8 cellular contexts compared by ENCODE assay signal in genomic region chr15:72229076-72229946, GRCh38. TPM values are rescaled to one million over a fixed set of nuclear protein-coding genes. Genes with fewer than 3 reads are reported as not detected.
DNase-seq lines count a peak whose midpoint lies in the region; ATAC-seq lines count a peak whose summit lies in the region.

No MANE protein-coding gene starts in this region.

- no peaks in the 10 kb centered on the region for H3K27me3 Mint-ChIP-seq in T-helper 17 cell

- 6% methylated on average over 18 of the region's 25 CpGs for WGBS in mesenchymal stem cell

- H4K91ac ChIP-seq in mesenchymal stem cell (ENCODE audit: low read length), result no peak overlapping the region

- H3K9ac ChIP-seq in mesenchymal stem cell (ENCODE audit: low read length), result peak overlapping the region; percentile 99

- H3K27ac ChIP-seq in caudate nucleus (ENCODE audit: low read depth, low read length) (peak overlapping the region; percentile 96), mesenchymal stem cell (ENCODE audit: low read length, poor library complexity, severe bottlenecking) (peak overlapping the region; percentile 98), substantia nigra (ENCODE audit: low read depth, low read length, poor library complexity, severe bottlenecking) (peak overlapping the region; percentile 87)

- H3K4ac ChIP-seq in mesenchymal stem cell (ENCODE audit: low read depth in 1 of 2, low read length in 2 of 2), result peak overlapping the region in 1 of 2 experiments; percentile 97

- H3K4me1 ChIP-seq in mesenchymal stem cell (ENCODE audit: control insufficient read depth, insufficient read depth, low read depth, low read length), result peaks cover 15% of the 10 kb centered on the region

- H2AK5ac ChIP-seq in mesenchymal stem cell (ENCODE audit: low read length, severe bottlenecking), result peak overlapping the region; percentile 5

- DNase-seq in NCI-H524 (lab: John Stamatoyannopoulos, UW) (peak; percentile 31 to 57), NCI-H524 treated with DMSO at 0.1 percent for 48 hours (lab: John Stamatoyannopoulos, UW) (no peak), T-helper 17 cell (peak; percentile 15 to 44 (median 22)), caudate nucleus (lab: John Stamatoyannopoulos, UW) (peak in 2 of 61 donors; percentile 18 to 53), mesenchymal stem cell (peak; percentile 70), substantia nigra (lab: John Stamatoyannopoulos, UW) (no peak), NCI-H510A (lab: John Stamatoyannopoulos, UW) (no peak), inferior parietal cortex (ENCODE audit: extremely low spot score) (no peak)

- peak overlapping the region; percentile 99 for H3K4me3 Mint-ChIP-seq in T-helper 17 cell

- no peak overlapping the region for H4K8ac ChIP-seq in mesenchymal stem cell (ENCODE audit: low read length)

- H2BK15ac ChIP-seq in mesenchymal stem cell (ENCODE audit: low read depth, poor library complexity, severe bottlenecking), result no peak overlapping the region

- H3K14ac ChIP-seq in mesenchymal stem cell (ENCODE audit: low read length in 2 of 2), result peak overlapping the region in 1 of 2 experiments; percentile 96

- H2BK5ac ChIP-seq in mesenchymal stem cell (ENCODE audit: low read depth, low read length, poor library complexity, severe bottlenecking), result peak overlapping the region; percentile 95

- H2AFZ ChIP-seq in mesenchymal stem cell (ENCODE audit: low read depth, low read length), result no peak overlapping the region

- no peaks in the 10 kb centered on the region for H3K27me3 ChIP-seq in mesenchymal stem cell (ENCODE audit: control insufficient read depth in 1 of 2, insufficient read depth in 1 of 2, low read length in 2 of 2)

- peak overlapping the region; percentile 100 for H3K27ac Mint-ChIP-seq in T-helper 17 cell

- peak overlapping the region in 1 of 2 experiments; percentile 99 for H3K23ac ChIP-seq in mesenchymal stem cell (ENCODE audit: low read length in 2 of 2)

- peaks cover 7% of the 10 kb centered on the region for H3K79me1 ChIP-seq in mesenchymal stem cell (replicated peaks; ENCODE audit: low read length, poor library complexity, severe bottlenecking)

- ATAC-seq in T-helper 17 cell, result peak; percentile 6

- H3K9me3 ChIP-seq in T-helper 17 cell (ENCODE audit: control insufficient read depth, low read length, poor library complexity, severe bottlenecking), result no peaks in the 10 kb centered on the region
- H3K9me3 ChIP-seq in mesenchymal stem cell (ENCODE audit: control insufficient read depth, low read length), result no peaks in the 10 kb centered on the region

- H3K36me3 Mint-ChIP-seq in T-helper 17 cell (ENCODE audit: low read depth), result peaks cover 3% of the 10 kb centered on the region

- peaks cover 4 to 13% of the 10 kb centered on the region in 2 experiments for H3K36me3 ChIP-seq in mesenchymal stem cell (ENCODE audit: control insufficient read depth in 1 of 2, insufficient read depth in 2 of 2, low read depth in 1 of 2, low read length in 2 of 2)

- H3K18ac ChIP-seq in mesenchymal stem cell (ENCODE audit: low read depth in 1 of 2, low read length in 2 of 2), result peak overlapping the region; percentile 93 to 94

- peak overlapping the region; percentile 98 for H2BK120ac ChIP-seq in mesenchymal stem cell (ENCODE audit: low read depth, low read length)

- H2BK12ac ChIP-seq in mesenchymal stem cell (ENCODE audit: low read length in 2 of 2), result peak overlapping the region in 1 of 2 experiments; percentile 57

- H3K4me1 Mint-ChIP-seq in T-helper 17 cell, result peaks cover 51% of the 10 kb centered on the region

- peak overlapping the region; percentile 80 for H3K4me2 ChIP-seq in mesenchymal stem cell (ENCODE audit: low read length, poor library complexity, severe bottlenecking)

- peak overlapping the region; percentile 91 to 98 for H3K4me3 ChIP-seq in mesenchymal stem cell (ENCODE audit: insufficient read depth in 1 of 2, low read depth in 1 of 2, low read length in 2 of 2)

RNA-seq across cellular contexts. Expression of gene PKM, which starts 1.7 kb away (rescaled TPM):
- total RNA-seq in T-helper 17 cell, result 100 to 1,000 TPM; 343 to 428 TPM
- polyA plus RNA-seq in mesenchymal stem cell (2013, experiment 1 of 2), result 999 TPM
- polyA plus RNA-seq in mesenchymal stem cell (2013, experiment 2 of 2), result 982 TPM

RNA-seq across cellular contexts. Expression of gene GRAMD2A, which starts 31.7 kb away (rescaled TPM):
- not detected for total RNA-seq in T-helper 17 cell
- not detected for polyA plus RNA-seq in mesenchymal stem cell (2013, experiment 1 of 2)
- 0.07 TPM for polyA plus RNA-seq in mesenchymal stem cell (2013, experiment 2 of 2)

RNA-seq across cellular contexts. Expression of gene PARP6, which starts 43.0 kb away (rescaled TPM):
- total RNA-seq in T-helper 17 cell, result 100 to 1,000 TPM; 109 to 112 TPM
- 35.6 TPM for polyA plus RNA-seq in mesenchymal stem cell (2013, experiment 1 of 2)
- 36.7 TPM for polyA plus RNA-seq in mesenchymal stem cell (2013, experiment 2 of 2)

Comparison
In these comparisons a context has a peak if more than half of its experiments do, and no peak if none do; other contexts are left out.
1. DNase-seq: peak in NCI-H524 (2 of 2), T-helper 17 cell (3 of 3) and mesenchymal stem cell (single experiment); none in NCI-H524 treated with DMSO at 0.1 percent for 48 hours (single experiment), substantia nigra (0 of 49), NCI-H510A (single experiment) and inferior parietal cortex (single experiment).
2. Peak in every context shown above with its lines, with median percentiles within 50 percentile points of each other: H3K27ac ChIP-seq.